1 cellular context compared by ENCODE assay signal in the genomic region with DNA sequence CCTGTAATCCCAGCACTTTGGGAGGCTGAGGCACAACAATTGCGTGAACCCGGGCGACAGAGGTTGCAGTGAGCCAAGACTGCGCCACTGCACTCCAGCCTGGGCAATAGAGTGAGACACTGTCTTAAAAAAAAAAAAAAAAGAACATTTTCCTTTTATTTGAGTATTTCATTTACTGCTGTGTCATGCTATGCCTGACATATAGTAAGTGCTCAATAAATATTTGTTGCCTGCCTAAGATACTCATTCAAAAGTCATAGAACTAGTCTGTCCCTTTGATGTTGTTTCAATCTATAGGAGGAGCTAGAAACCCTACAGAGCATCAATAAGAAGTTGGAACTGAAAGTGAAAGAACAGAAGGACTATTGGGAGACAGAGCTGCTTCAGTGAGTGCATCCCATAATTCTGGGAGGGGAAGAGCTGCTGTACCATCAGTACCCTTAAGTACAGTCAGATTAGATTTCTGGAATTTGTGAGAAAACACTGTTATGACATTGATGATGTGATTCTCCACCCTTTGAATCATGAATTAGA.
TF ChIP-seq lines count a peak whose summit lies in the region.

No MANE protein-coding gene starts in this region.

TF ChIP-seq in K562, 482 proteins besides CTCF, POLR2A, EP300 and RAD21:
- TF ChIP-seq ILF3 (IDR thresholded peaks at IDR 0.05; ENCODE audit: borderline replicate concordance) (no peak), ZBED1 (IDR thresholded peaks at IDR 0.05) (no peak), ZFX (CRISPR knock-in tag; IDR thresholded peaks at IDR 0.05) (no peak), PHF8 (IDR thresholded peaks at IDR 0.05; ENCODE audit: borderline replicate concordance, low read length) (no peak), MAFG (tag; conservative IDR thresholded peaks at IDR 0.05) (peak; percentile 49), NFE2L1 (tag; IDR thresholded peaks at IDR 0.05; ENCODE audit: borderline replicate concordance, low read depth) (peak; percentile 29; the same call in 1 of the 2 replicates), ZNF75A (CRISPR knock-in tag; IDR thresholded peaks at IDR 0.05) (no peak), RAD51 (IDR thresholded peaks at IDR 0.05; ENCODE audit: borderline replicate concordance, low read depth) (no peak), SLC30A9 (CRISPR knock-in tag; IDR thresholded peaks at IDR 0.05) (no peak), NFE2 (IDR thresholded peaks at IDR 0.05; ENCODE audit: low read depth) (peak; percentile 32; the same call in 1 of the 2 replicates), SMAD2 (IDR thresholded peaks at IDR 0.05; ENCODE audit: low read depth, low read length) (no peak), ZNF316 (IDR thresholded peaks at IDR 0.05) (peak; percentile 35; the same call in 1 of the 2 replicates)
